In the genomic region with DNA sequence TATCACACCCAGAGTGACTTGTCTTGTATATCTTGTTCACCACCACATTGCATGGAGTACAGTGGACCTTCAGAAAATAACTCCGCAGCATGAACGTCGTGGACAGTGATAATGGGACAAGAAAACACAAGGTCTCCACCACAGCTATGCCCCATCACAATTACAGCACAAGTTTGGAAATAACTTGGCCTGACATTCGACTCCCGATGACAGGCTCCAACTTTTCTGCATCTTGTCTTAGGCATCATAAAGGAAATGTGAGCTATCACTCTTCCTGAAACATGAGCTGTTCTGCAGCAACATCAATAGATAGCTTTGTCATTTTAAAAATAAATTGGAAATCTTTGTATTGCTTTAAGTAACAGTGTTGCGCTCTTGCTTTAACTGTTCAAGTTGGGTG, we compare ENCODE assay signal across 1 cellular context.
TF ChIP-seq lines count a peak whose summit lies in the region.

No MANE protein-coding gene starts in this region.

TF ChIP-seq in GM12878, 131 proteins besides CTCF, POLR2A, EP300 and RAD21:
- no peak for TF ChIP-seq CBFB (IDR thresholded peaks at IDR 0.05; ENCODE audit: low read depth)
- no peak for TF ChIP-seq MEF2B (IDR thresholded peaks at IDR 0.05; ENCODE audit: partially characterized antibody, poor library complexity, severe bottlenecking)
- no peak for TF ChIP-seq IKZF2 (IDR thresholded peaks at IDR 0.05)
- TF ChIP-seq PML (IDR thresholded peaks at IDR 0.05; ENCODE audit: low read length) = no peak
- TF ChIP-seq BHLHE40 (IDR thresholded peaks at IDR 0.05; ENCODE audit: borderline replicate concordance in 1 of 2, low read depth in 2 of 2, low read length in 1 of 2) = no peak
- no peak for TF ChIP-seq KAT2A (conservative IDR thresholded peaks at IDR 0.05; ENCODE audit: control insufficient read depth, low read depth, low read length)
- no peak for TF ChIP-seq IKZF1 (conservative IDR thresholded peaks at IDR 0.05)
- TF ChIP-seq ZNF384 (IDR thresholded peaks at IDR 0.05; ENCODE audit: borderline replicate concordance, low read depth, low read length) = no peak
- no peak for TF ChIP-seq CHD1 (IDR thresholded peaks at IDR 0.05; ENCODE audit: low read depth, low read length)
- no peak for TF ChIP-seq NFIC (IDR thresholded peaks at IDR 0.05; ENCODE audit: low read depth, low read length)
- TF ChIP-seq MEF2A (IDR thresholded peaks at IDR 0.05; ENCODE audit: insufficient read depth, low read depth, low read length) = no peak
- no peak for TF ChIP-seq HDAC2 (IDR thresholded peaks at IDR 0.05)
- TF ChIP-seq POLR2AphosphoS5 (IDR thresholded peaks at IDR 0.05; ENCODE audit: low read length) = no peak
- TF ChIP-seq, protein P1, sequence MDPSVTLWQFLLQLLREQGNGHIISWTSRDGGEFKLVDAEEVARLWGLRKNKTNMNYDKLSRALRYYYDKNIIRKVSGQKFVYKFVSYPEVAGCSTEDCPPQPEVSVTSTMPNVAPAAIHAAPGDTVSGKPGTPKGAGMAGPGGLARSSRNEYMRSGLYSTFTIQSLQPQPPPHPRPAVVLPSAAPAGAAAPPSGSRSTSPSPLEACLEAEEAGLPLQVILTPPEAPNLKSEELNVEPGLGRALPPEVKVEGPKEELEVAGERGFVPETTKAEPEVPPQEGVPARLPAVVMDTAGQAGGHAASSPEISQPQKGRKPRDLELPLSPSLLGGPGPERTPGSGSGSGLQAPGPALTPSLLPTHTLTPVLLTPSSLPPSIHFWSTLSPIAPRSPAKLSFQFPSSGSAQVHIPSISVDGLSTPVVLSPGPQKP (IDR thresholded peaks at IDR 0.05; ENCODE audit: low read depth, low read length) = no peak
- TF ChIP-seq, protein P2, sequence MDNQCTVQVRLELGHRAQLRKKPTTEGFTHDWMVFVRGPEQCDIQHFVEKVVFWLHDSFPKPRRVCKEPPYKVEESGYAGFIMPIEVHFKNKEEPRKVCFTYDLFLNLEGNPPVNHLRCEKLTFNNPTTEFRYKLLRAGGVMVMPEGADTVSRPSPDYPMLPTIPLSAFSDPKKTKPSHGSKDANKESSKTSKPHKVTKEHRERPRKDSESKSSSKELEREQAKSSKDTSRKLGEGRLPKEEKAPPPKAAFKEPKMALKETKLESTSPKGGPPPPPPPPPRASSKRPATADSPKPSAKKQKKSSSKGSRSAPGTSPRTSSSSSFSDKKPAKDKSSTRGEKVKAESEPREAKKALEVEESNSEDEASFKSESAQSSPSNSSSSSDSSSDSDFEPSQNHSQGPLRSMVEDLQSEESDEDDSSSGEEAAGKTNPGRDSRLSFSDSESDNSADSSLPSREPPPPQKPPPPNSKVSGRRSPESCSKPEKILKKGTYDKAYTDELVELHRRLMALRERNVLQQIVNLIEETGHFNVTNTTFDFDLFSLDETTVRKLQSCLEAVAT (IDR thresholded peaks at IDR 0.05) = no peak
- TF ChIP-seq SMAD5 (IDR thresholded peaks at IDR 0.05; ENCODE audit: low read depth) = no peak
- TF ChIP-seq, protein P3, sequence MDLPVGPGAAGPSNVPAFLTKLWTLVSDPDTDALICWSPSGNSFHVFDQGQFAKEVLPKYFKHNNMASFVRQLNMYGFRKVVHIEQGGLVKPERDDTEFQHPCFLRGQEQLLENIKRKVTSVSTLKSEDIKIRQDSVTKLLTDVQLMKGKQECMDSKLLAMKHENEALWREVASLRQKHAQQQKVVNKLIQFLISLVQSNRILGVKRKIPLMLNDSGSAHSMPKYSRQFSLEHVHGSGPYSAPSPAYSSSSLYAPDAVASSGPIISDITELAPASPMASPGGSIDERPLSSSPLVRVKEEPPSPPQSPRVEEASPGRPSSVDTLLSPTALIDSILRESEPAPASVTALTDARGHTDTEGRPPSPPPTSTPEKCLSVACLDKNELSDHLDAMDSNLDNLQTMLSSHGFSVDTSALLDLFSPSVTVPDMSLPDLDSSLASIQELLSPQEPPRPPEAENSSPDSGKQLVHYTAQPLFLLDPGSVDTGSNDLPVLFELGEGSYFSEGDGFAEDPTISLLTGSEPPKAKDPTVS (IDR thresholded peaks at IDR 0.05; ENCODE audit: low read depth, low read length) = no peak
- no peak for TF ChIP-seq NR2F1 (conservative IDR thresholded peaks at IDR 0.05)
